11 cellular contexts compared by ENCODE assay signal in genomic region chr14:51638071-51638944, GRCh38. TPM values are rescaled to one million over a fixed set of nuclear protein-coding genes. Genes with fewer than 3 reads are reported as not detected.
A peak's percentile ranks its signal among the peaks of the same experiment; 100 is the strongest.
DNase-seq lines count a peak whose midpoint lies in the region; TF ChIP-seq lines count a peak whose summit lies in the region.
"Had no signal": no experiment of that assay in that cellular context is flagged by ENCODE, and none has a peak within 500 bp of the region (broad histone marks: within the 10 kb centered on the region; RNA-seq: fewer than 3 reads in every experiment).

No MANE protein-coding gene starts in this region.

- WGBS in hepatocyte (ENCODE audit: low lambda C conversion rate, missing lambda C conversion rate) = 48% methylated on average over 7 of the region's 7 CpGs

- H2AFZ ChIP-seq in hepatocyte = no peak overlapping the region

- TF ChIP-seq CTCF in hepatocyte (IDR thresholded peaks at IDR 0.05; ENCODE audit: poor library complexity) (no peak), GM13977 (IDR thresholded peaks at IDR 0.05; ENCODE audit: extremely low read depth, insufficient read depth, missing control alignments) (no peak)

- no peak overlapping the region for H3K4me3 ChIP-seq in hepatocyte
- H3K4me3 ChIP-seq: sigmoid colon had no signal

- H3K9me2 ChIP-seq in hepatocyte (replicated peaks; ENCODE audit: insufficient read depth) = no peaks in the 10 kb centered on the region

- in situ Hi-C loops in GM13977 (cut with MboI; ENCODE audit: low pct_unique_long_range_greater_than_20kb, low sequenced_read_pairs, unreplicated experiment) = no loop called here

- no peaks in the 10 kb centered on the region for H4K20me1 ChIP-seq in hepatocyte (ENCODE audit: insufficient read depth, poor library complexity, severe bottlenecking)

- no peaks in the 10 kb centered on the region for H3K27me3 ChIP-seq in hepatocyte
- H3K27me3 ChIP-seq: sigmoid colon had no signal

- H3K4me2 ChIP-seq in hepatocyte = no peak overlapping the region

- no peaks in the 10 kb centered on the region for H3K79me2 ChIP-seq in hepatocyte

- no peaks in the 10 kb centered on the region for H3K36me3 ChIP-seq in hepatocyte (replicated peaks; ENCODE audit: insufficient read depth, low read depth)

- peak; percentile 61 for DNase-seq in H4 (ENCODE audit: low spot score)
- peak; percentile 78 for DNase-seq in SW480 (ENCODE audit: low spot score)
- peak; percentile 34 for DNase-seq in hepatocyte (ENCODE audit: low spot score)
- DNase-seq in stromal cell of bone marrow (ENCODE audit: low read depth) = peak; percentile 73
- no peak for DNase-seq in T1000 (lab: John Stamatoyannopoulos, UW)
- no peak for DNase-seq in activated CD8-positive, alpha-beta memory T cell treated with anti-CD3 and anti-CD28 coated beads for 24 hours
- DNase-seq in GM13977 (ENCODE audit: low spot score) = no peak
- no peak for DNase-seq in NCI-H446 treated with DMSO at 0.1 percent for 48 hours (lab: John Stamatoyannopoulos, UW)
- DNase-seq: activated CD4-positive, alpha-beta T cell treated with anti-CD3 and anti-CD28 coated beads, Interleukin-2, amount 10 ng/mL, durations not matched to agents 7 days and 5 days; NCI-H1694 treated with DMSO at 0.1 percent for 48 hours; sigmoid colon had no signal

- no peak overlapping the region for H3K27ac ChIP-seq in hepatocyte
- H3K27ac ChIP-seq: sigmoid colon had no signal

- H3K4me1 ChIP-seq in hepatocyte (ENCODE audit: insufficient read depth) = peaks cover 3% of the 10 kb centered on the region

- H3K9me3 ChIP-seq in hepatocyte (ENCODE audit: low read depth) = no peaks in the 10 kb centered on the region
- H3K9me3 ChIP-seq: sigmoid colon had no signal

RNA-seq across cellular contexts. Expression of gene FRMD6, which starts 13.4 kb away (rescaled TPM):
- total RNA-seq in H4 (2014; rRNA removed; shearing (Covaris generic)) = 58.1 and 72.8 TPM in 2 replicates
- 37.4 and 64.4 TPM in 2 replicates for total RNA-seq in hepatocyte
- 17.0 and 18.9 TPM in 2 replicates for polyA plus RNA-seq in hepatocyte

Comparison
In these comparisons a context has a peak if more than half of its experiments do, and no peak if none do; other contexts are left out.
1. DNase-seq: peak in H4 (single experiment), SW480 (single experiment), hepatocyte (single experiment) and stromal cell of bone marrow (single experiment); none in T1000 (single experiment), activated CD8-positive, alpha-beta memory T cell treated with anti-CD3 and anti-CD28 coated beads for 24 hours (single experiment), GM13977 (single experiment) and NCI-H446 treated with DMSO at 0.1 percent for 48 hours (single experiment).